Comparison of ENCODE assay signal across 11 cellular contexts in the genomic region with DNA sequence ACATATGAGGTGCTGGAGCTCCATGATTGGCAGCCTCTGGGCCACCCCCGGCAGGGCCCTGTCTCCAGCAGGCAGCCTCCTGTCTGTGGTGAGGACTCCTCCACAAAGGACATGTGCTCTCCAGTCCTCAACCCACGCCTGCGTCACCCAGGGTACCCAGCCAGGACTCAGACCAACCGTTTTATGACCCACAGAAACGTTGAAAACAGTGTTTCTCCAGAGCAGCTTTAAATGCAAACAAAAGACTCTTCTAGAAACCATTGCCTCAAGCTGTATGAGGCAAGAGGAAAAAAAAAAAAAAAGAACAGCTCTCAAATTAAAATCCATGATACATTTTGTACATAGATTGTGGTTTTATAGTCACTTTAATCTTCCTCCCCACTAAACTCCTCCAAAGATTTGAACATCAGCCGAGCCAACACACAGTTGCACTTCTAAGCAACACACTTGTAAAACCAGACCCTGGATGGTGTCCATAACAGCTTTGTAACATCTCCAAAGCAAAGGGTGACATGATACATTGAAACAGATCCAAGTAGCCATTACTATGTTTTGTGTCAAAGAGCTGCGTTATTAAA.
DNase-seq lines count a peak whose midpoint lies in the region; ATAC-seq and TF ChIP-seq lines count a peak whose summit lies in the region.
"Had no signal": no experiment of that assay in that cellular context is flagged by ENCODE, and none has a peak within 500 bp of the region (broad histone marks: within the 10 kb centered on the region; RNA-seq: fewer than 3 reads in every experiment).

No MANE protein-coding gene starts in this region.

- peaks cover 22% of the 10 kb centered on the region for H3K4me1 Mint-ChIP-seq in HFFc6 (ENCODE audit: low read depth)

- no peaks in the 10 kb centered on the region; the same call in 1 of the 2 replicates for H3K27me3 Mint-ChIP-seq in HFFc6 (ENCODE audit: insufficient read depth)

- H3K4me3 ChIP-seq in esophagus muscularis mucosa (no peak overlapping the region), lung (no peak overlapping the region), subcutaneous abdominal adipose tissue (ENCODE audit: low read depth in 1 of 5, low read length in 5 of 5) (no peak overlapping the region)

- H3K36me3 Mint-ChIP-seq in HFFc6 (ENCODE audit: low read depth): no peaks in the 10 kb centered on the region
- H3K36me3 Mint-ChIP-seq: CD4-positive, CD25-positive, alpha-beta regulatory T cell had no signal

- WGBS in esophagus muscularis mucosa: 31% methylated on average over 7 of the region's 7 CpGs
- WGBS in lung, 2 donors: 75 to 83% methylated on average over 7 of the region's 7 CpGs

- DNase-seq in HFFc6 (peak; percentile 53), esophagus muscularis mucosa (ENCODE audit: extremely low spot score) (no peak), lung (ENCODE audit: low spot score) (no peak), mesenteric fat pad (ENCODE audit: low spot score) (no peak), substantia nigra (lab: John Stamatoyannopoulos, UW) (no peak)
- DNase-seq: CD4-positive, CD25-positive, alpha-beta regulatory T cell; NCI-H345; T1000 had no signal

- H3K27me3 ChIP-seq in esophagus muscularis mucosa (no peaks in the 10 kb centered on the region), lung (ENCODE audit: control insufficient read depth, insufficient read depth) (no peaks in the 10 kb centered on the region), subcutaneous abdominal adipose tissue (ENCODE audit: control insufficient read depth in 5 of 5, insufficient read depth in 4 of 5, low read length in 5 of 5) (no peaks in the 10 kb centered on the region)

- peak overlapping the region; percentile 41; the same call in 1 of the 2 replicates for H3K4me3 Mint-ChIP-seq in HFFc6
- H3K4me3 Mint-ChIP-seq: CD4-positive, CD25-positive, alpha-beta regulatory T cell had no signal

- no peak for ATAC-seq in lung (ENCODE audit: insufficient read depth, low FRiP score)
- ATAC-seq in GM21737 (IDR thresholded peaks at IDR 0.05; ENCODE audit: unreplicated experiment): no peak
- no peak for ATAC-seq in activated CD4-positive, CD25-positive, alpha-beta regulatory T cell treated with anti-CD3 and anti-CD28 coated beads, Interleukin-2, amount 50 U/mL, for 24 hours

- peak overlapping the region; percentile 86 for H3K27ac Mint-ChIP-seq in HFFc6

- H3K36me3 ChIP-seq in esophagus muscularis mucosa (no peaks in the 10 kb centered on the region), lung (ENCODE audit: control insufficient read depth in 2 of 2, insufficient read depth in 2 of 2, low read length in 2 of 2) (no peaks in the 10 kb centered on the region), subcutaneous abdominal adipose tissue (ENCODE audit: control insufficient read depth in 5 of 5, insufficient read depth in 5 of 5, low read length in 5 of 5) (no peaks in the 10 kb centered on the region)

- H3K4me1 ChIP-seq in esophagus muscularis mucosa: peaks cover 0 to 31% (median 22%) of the 10 kb centered on the region in 4 donors
- peaks cover 0 to 2% of the 10 kb centered on the region in 2 donors for H3K4me1 ChIP-seq in lung (ENCODE audit: control insufficient read depth in 2 of 2, insufficient read depth in 2 of 2, low read length in 2 of 2)
- H3K4me1 ChIP-seq in subcutaneous abdominal adipose tissue (ENCODE audit: control insufficient read depth in 5 of 5, insufficient read depth in 5 of 5, low read length in 5 of 5): peaks cover 5 to 22% (median 19%) of the 10 kb centered on the region in 5 donors

- H3K9me3 Mint-ChIP-seq in HFFc6: no peaks in the 10 kb centered on the region
- H3K9me3 Mint-ChIP-seq: CD4-positive, CD25-positive, alpha-beta regulatory T cell had no signal

- TF ChIP-seq POLR2A in esophagus muscularis mucosa (IDR thresholded peaks at IDR 0.05; ENCODE audit: low read depth): no peak

- TF ChIP-seq EP300 in esophagus muscularis mucosa (IDR thresholded peaks at IDR 0.05): no peak

- no peak overlapping the region for H3K9ac ChIP-seq in subcutaneous abdominal adipose tissue (ENCODE audit: low read length in 5 of 5)

- intact Hi-C loops in esophagus muscularis mucosa (cut with DNase I): no loop called here

- no peaks in the 10 kb centered on the region for H3K9me3 ChIP-seq in esophagus muscularis mucosa
- H3K9me3 ChIP-seq in lung (ENCODE audit: control insufficient read depth in 2 of 2, insufficient read depth in 1 of 2, low read length in 1 of 2): no peaks in the 10 kb centered on the region
- H3K9me3 ChIP-seq in subcutaneous abdominal adipose tissue (ENCODE audit: control insufficient read depth in 5 of 5, low read length in 5 of 5): no peaks in the 10 kb centered on the region

- H3K27ac ChIP-seq in esophagus muscularis mucosa (replicated peaks in 1 of 4): peak overlapping the region; percentile 43 to 71 (median 62)
- H3K27ac ChIP-seq in lung (ENCODE audit: low read depth in 1 of 2, low read length in 1 of 2): peak overlapping the region; percentile 36 to 81
- peak overlapping the region; percentile 14 for H3K27ac ChIP-seq in subcutaneous abdominal adipose tissue (ENCODE audit: low read depth, low read length)
- H3K27ac ChIP-seq in substantia nigra (ENCODE audit: low read depth, low read length, poor library complexity, severe bottlenecking): no peak overlapping the region

- TF ChIP-seq CTCF in HFFc6 (IDR thresholded peaks at IDR 0.05) (no peak), esophagus muscularis mucosa (IDR thresholded peaks at IDR 0.05) (no peak), lung (IDR thresholded peaks at IDR 0.05; ENCODE audit: control extremely low read depth, extremely low read depth) (no peak)
